8 cellular contexts compared by ENCODE assay signal in the genomic region with DNA sequence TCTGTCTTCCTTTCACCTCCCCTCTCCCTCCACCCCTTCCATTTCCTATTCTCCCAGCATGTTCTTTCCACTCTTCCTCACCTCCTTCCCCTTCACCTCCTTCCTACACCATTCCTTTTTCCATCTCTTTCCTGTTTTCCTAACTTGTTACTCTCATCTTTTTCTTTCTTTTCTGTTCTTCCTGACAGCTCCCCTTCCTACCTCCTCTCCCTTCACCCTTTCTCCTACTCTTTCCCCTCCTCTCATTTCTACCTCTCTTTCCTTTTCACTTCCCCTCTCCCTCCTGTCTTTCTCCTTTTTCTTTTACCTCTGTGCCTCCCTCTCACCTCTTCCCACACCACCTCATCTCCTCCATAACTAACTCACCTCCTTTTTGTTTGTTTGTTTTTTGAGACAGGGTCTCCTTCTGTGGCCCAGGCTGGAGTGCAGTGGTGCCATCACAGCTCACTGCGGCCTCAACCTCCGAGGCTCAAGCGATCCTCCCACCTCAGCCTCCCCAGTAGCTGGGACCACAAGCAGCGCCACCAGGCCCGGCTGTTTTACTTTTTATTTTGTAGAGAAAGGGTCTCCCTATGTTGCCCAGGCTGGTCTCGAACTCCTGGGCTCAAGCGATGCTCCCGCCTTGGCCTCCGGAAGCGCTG. TPM values are rescaled to one million over a fixed set of nuclear protein-coding genes. Genes with fewer than 3 reads are reported as not detected.
DNase-seq lines count a peak whose midpoint lies in the region; ATAC-seq and TF ChIP-seq lines count a peak whose summit lies in the region.

No MANE protein-coding gene starts in this region.

- ATAC-seq in GM19324 (IDR thresholded peaks at IDR 0.05; ENCODE audit: low FRiP score, unreplicated experiment), result no peak

- H3K9me3 Mint-ChIP-seq in chondrocyte (ENCODE audit: low read depth), result no peaks in the 10 kb centered on the region

- peaks cover 2% of the 10 kb centered on the region for H3K27me3 Mint-ChIP-seq in chondrocyte (ENCODE audit: low read depth)

- no peaks in the 10 kb centered on the region for H3K27me3 ChIP-seq in muscle layer of duodenum (ENCODE audit: low read depth, low read length)

- H3K4me1 ChIP-seq in muscle layer of duodenum (ENCODE audit: control insufficient read depth in 1 of 2, insufficient read depth in 2 of 2, low read length in 2 of 2), result peaks cover 8 to 28% of the 10 kb centered on the region in 2 donors

- peak overlapping the region; percentile 74 for H3K4me3 ChIP-seq in Jurkat, Clone E6-1 (ENCODE audit: low read length)
- peak overlapping the region; percentile 80 to 89 for H3K4me3 ChIP-seq in muscle layer of duodenum (ENCODE audit: low read depth in 1 of 2, low read length in 2 of 2)

- DNase-seq in Jurkat, Clone E6-1 (ENCODE audit: low read depth, low spot score), result no peak
- no peak for DNase-seq in chondrocyte (ENCODE audit: low spot score)
- no peak for DNase-seq in stimulated activated CD4-positive, alpha-beta T cell treated with anti-CD3 and anti-CD28 coated beads, Interleukin-4, amount 100 ng/mL, for 4 hours
- no peak for DNase-seq in NK-92 (lab: John Stamatoyannopoulos, UW; ENCODE audit: unreplicated experiment)
- DNase-seq in HuH-7.5 (ENCODE audit: low spot score), result no peak

- H3K27ac Mint-ChIP-seq in chondrocyte (ENCODE audit: unreplicated experiment), result peak overlapping the region; percentile 98

- no peaks in the 10 kb centered on the region for H3K9me3 ChIP-seq in muscle layer of duodenum (ENCODE audit: control insufficient read depth in 1 of 2, low read length in 2 of 2)

- H3K36me3 Mint-ChIP-seq in chondrocyte (ENCODE audit: low read depth), result no peaks in the 10 kb centered on the region

- peak overlapping the region; percentile 75 for H3K27ac ChIP-seq in 22Rv1
- H3K27ac ChIP-seq in muscle layer of duodenum (ENCODE audit: low read length), result peak overlapping the region; percentile 96

- H3K4me1 Mint-ChIP-seq in chondrocyte (ENCODE audit: low read depth), result peaks cover 46% of the 10 kb centered on the region

- no peaks in the 10 kb centered on the region for H3K36me3 ChIP-seq in muscle layer of duodenum (ENCODE audit: control insufficient read depth in 1 of 2, insufficient read depth in 2 of 2, low read length in 2 of 2)

- H3K4me3 Mint-ChIP-seq in chondrocyte (ENCODE audit: unreplicated experiment), result peak overlapping the region; percentile 91

- TF ChIP-seq CTCF in 22Rv1 (IDR thresholded peaks at IDR 0.05), result no peak
- no peak for TF ChIP-seq CTCF in chondrocyte (IDR thresholded peaks at IDR 0.05)

RNA-seq across cellular contexts. Expression of a gene that starts 0.9 kb away (rescaled TPM):
- 9.0 TPM for polyA plus RNA-seq in Jurkat, Clone E6-1 (2012; ENCODE audit: insufficient read depth, insufficient read length)
- 29.2 to 31.8 TPM (median 30.0 TPM) in 3 replicates for total RNA-seq in chondrocyte
